In the genomic region with DNA sequence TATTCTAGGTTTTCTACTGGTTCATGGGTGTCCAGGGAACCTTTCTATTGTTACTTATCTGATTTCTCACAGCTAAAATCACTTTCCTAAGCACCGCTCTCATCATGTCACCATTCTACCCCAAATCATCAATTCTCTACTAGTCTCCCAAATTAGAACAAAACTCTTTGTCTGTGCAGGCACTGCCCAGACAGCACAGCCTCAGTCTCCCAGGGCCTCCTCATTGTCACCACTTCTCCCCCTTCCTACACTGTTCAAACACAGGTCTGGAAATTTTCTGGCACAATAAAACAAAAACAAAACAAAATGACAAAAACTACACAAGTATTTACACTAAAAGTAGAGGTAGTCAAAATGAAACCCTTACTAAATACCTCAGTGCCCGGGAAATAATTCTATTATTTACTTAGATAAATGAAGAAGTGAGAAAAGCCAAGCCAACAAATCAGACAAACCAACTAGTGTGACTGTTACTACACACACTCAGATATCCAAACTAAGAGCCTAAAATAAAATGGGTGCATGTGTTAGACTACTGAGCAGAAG, we compare ENCODE assay signal across 12 cellular contexts.
DNase-seq lines count a peak whose midpoint lies in the region; ATAC-seq and TF ChIP-seq lines count a peak whose summit lies in the region.
"Had no signal": no experiment of that assay in that cellular context is flagged by ENCODE, and none has a peak within 500 bp of the region (broad histone marks: within the 10 kb centered on the region; RNA-seq: fewer than 3 reads in every experiment).

No MANE protein-coding gene starts in this region.

- no peaks in the 10 kb centered on the region for H4K20me1 ChIP-seq in MM.1S (ENCODE audit: insufficient read depth, low read length)

- H3K27ac ChIP-seq in MM.1S (ENCODE audit: low read length) (peak overlapping the region; percentile 2; the same call in 1 of the 2 replicates), stomach (no peak overlapping the region), ovary (no peak overlapping the region)
- H3K27ac ChIP-seq: epithelial cell of prostate, heart left ventricle had no signal

- no peaks in the 10 kb centered on the region for H3K27me3 ChIP-seq in MM.1S (replicated peaks; ENCODE audit: insufficient read depth, low read length)
- no peaks in the 10 kb centered on the region for H3K27me3 ChIP-seq in stomach
- no peaks in the 10 kb centered on the region for H3K27me3 ChIP-seq in MG63
- no peaks in the 10 kb centered on the region for H3K27me3 ChIP-seq in ovary
- H3K27me3 ChIP-seq: heart left ventricle had no signal

- intact Hi-C loops in stomach (cut with DNase I; ENCODE audit: low total_unique reads) (no loop called here), ovary (cut with DNase I) (no loop called here)

- H3K9me2 ChIP-seq in MM.1S (replicated peaks; ENCODE audit: insufficient read depth, low read length) = no peaks in the 10 kb centered on the region

- H3K4me1 ChIP-seq in MM.1S (ENCODE audit: low read length) = no peaks in the 10 kb centered on the region
- H3K4me1 ChIP-seq in stomach = no peaks in the 10 kb centered on the region
- H3K4me1 ChIP-seq in ovary (ENCODE audit: insufficient read depth) = no peaks in the 10 kb centered on the region
- H3K4me1 ChIP-seq: heart left ventricle had no signal

- H3K4me3 ChIP-seq in MM.1S (ENCODE audit: low read length) (no peak overlapping the region), stomach (no peak overlapping the region), MG63 (no peak overlapping the region), ovary (no peak overlapping the region)
- H3K4me3 ChIP-seq: heart left ventricle had no signal

- H3K9me3 ChIP-seq in MM.1S (replicated peaks; ENCODE audit: insufficient read depth, low read length) (no peaks in the 10 kb centered on the region), stomach (no peaks in the 10 kb centered on the region), MG63 (no peaks in the 10 kb centered on the region), ovary (no peaks in the 10 kb centered on the region)
- H3K9me3 ChIP-seq: heart left ventricle had no signal

- H3K4me2 ChIP-seq in MM.1S (ENCODE audit: low read depth, low read length) = peak overlapping the region; percentile 19; the same call in 1 of the 2 replicates

- no peak for TF ChIP-seq POLR2A in stomach (IDR thresholded peaks at IDR 0.05)
- no peak for TF ChIP-seq POLR2A in ovary (IDR thresholded peaks at IDR 0.05)

- H2AFZ ChIP-seq in MM.1S (ENCODE audit: low read length) = no peak overlapping the region

- DNase-seq in MM.1S = no peak
- DNase-seq in putamen (ENCODE audit: low spot score) = peak; percentile 18
- no peak for DNase-seq in foreskin melanocyte
- DNase-seq in stomach = no peak
- no peak for DNase-seq in MG63
- no peak for DNase-seq in ovary
- DNase-seq: activated CD8-positive, alpha-beta memory T cell treated with anti-CD3 and anti-CD28 coated beads, Interleukin-2, amount 50 U/mL, for 48 hours; heart left ventricle; OCI-M1 had no signal

- H3K9ac ChIP-seq in MM.1S (ENCODE audit: low read length) = no peak overlapping the region

- no peak for TF ChIP-seq EP300 in stomach (IDR thresholded peaks at IDR 0.05)
- no peak for TF ChIP-seq EP300 in ovary (IDR thresholded peaks at IDR 0.05)

- no peaks in the 10 kb centered on the region for H3F3A ChIP-seq in MM.1S (ENCODE audit: insufficient read depth, low read length)

- no peaks in the 10 kb centered on the region for H3K36me3 ChIP-seq in MM.1S (replicated peaks; ENCODE audit: insufficient read depth, low read length)
- peaks cover 0 to 2% (median 0%) of the 10 kb centered on the region in 4 donors for H3K36me3 ChIP-seq in stomach
- no peaks in the 10 kb centered on the region for H3K36me3 ChIP-seq in MG63
- no peaks in the 10 kb centered on the region for H3K36me3 ChIP-seq in ovary
- H3K36me3 ChIP-seq: heart left ventricle had no signal

- no peaks in the 10 kb centered on the region for H3K79me2 ChIP-seq in MM.1S (ENCODE audit: low read length)

- ATAC-seq in GM18511 (IDR thresholded peaks at IDR 0.05; ENCODE audit: unreplicated experiment) (peak; percentile 72), GM21619 (IDR thresholded peaks at IDR 0.05; ENCODE audit: unreplicated experiment) (peak; percentile 55)
- ATAC-seq: heart left ventricle had no signal

- WGBS in stomach, 5 donors = 68 to 83% (median 78%) methylated on average over 2 of the region's 2 CpGs
- 76 to 83% (median 80%) methylated on average over 2 of the region's 2 CpGs for WGBS in ovary, 3 donors

- TF ChIP-seq CTCF in MM.1S (IDR thresholded peaks at IDR 0.05; ENCODE audit: low read length) (no peak), stomach (IDR thresholded peaks at IDR 0.05) (no peak), ovary (IDR thresholded peaks at IDR 0.05) (no peak)
